8 cellular contexts compared by ENCODE assay signal in genomic region chr11:47768090-47768620, GRCh38. TPM values are rescaled to one million over a fixed set of nuclear protein-coding genes. Genes with fewer than 3 reads are reported as not detected.
DNase-seq lines count a peak whose midpoint lies in the region; ATAC-seq, FAIRE-seq and TF ChIP-seq lines count a peak whose summit lies in the region.

No MANE protein-coding gene starts in this region.

- H2AFZ ChIP-seq in endothelial cell of umbilical vein (ENCODE audit: low read depth, low read length) = no peak overlapping the region

- H3K36me3 Mint-ChIP-seq in activated CD4-positive, alpha-beta T cell treated with anti-CD3 and anti-CD28 coated beads for 36 hours (ENCODE audit: low read depth) = peaks cover 29% of the 10 kb centered on the region
- H3K36me3 Mint-ChIP-seq in memory B cell = peaks cover 5% of the 10 kb centered on the region
- H3K36me3 Mint-ChIP-seq in stimulated activated memory B cell treated with anti-CD40 and anti-IgM and Interleukin-4, amounts not matched to agents 10 μg/mL and 1 μg/mL and 100 μg/mL, for 72 hours = peaks cover 14% of the 10 kb centered on the region

- H3K9me3 ChIP-seq in endothelial cell of umbilical vein (replicated peaks; ENCODE audit: control insufficient read depth, insufficient read depth, low read length) = no peaks in the 10 kb centered on the region

- POLR2A ChIA-PET in activated CD4-positive, alpha-beta T cell treated with anti-CD3 and anti-CD28 coated beads for 36 hours (lab: Charles Lee) = interaction anchor here (0.6 to 1.0 kb wide), 8 partner anchors 21 to 553 kb away, joined by 3 to 8 read pairs (median 4); partner anchors contain the start of gene DDB2
- POLR2A ChIA-PET in endothelial cell of umbilical vein (lab: Charles Lee) = interaction anchor here (1.2 kb wide), 1 partner anchor 9 kb away, joined by 6 read pairs; no protein-coding TSS in a partner anchor

- peak; percentile 98 for TF ChIP-seq POLR2A in endothelial cell of umbilical vein (IDR thresholded peaks at IDR 0.05; ENCODE audit: low read depth, low read length)

- H3K9ac ChIP-seq in endothelial cell of umbilical vein (replicated peaks; ENCODE audit: extremely low read depth, insufficient read depth, low read length) = peak overlapping the region; percentile 99

- H3K9me1 ChIP-seq in endothelial cell of umbilical vein (replicated peaks; ENCODE audit: control insufficient read depth, extremely low read depth, insufficient read depth, low read length) = no peaks in the 10 kb centered on the region

- H3K9me3 Mint-ChIP-seq in activated CD4-positive, alpha-beta T cell treated with anti-CD3 and anti-CD28 coated beads for 36 hours (ENCODE audit: low read depth) = no peaks in the 10 kb centered on the region
- no peaks in the 10 kb centered on the region for H3K9me3 Mint-ChIP-seq in memory B cell
- no peaks in the 10 kb centered on the region for H3K9me3 Mint-ChIP-seq in stimulated activated memory B cell treated with anti-CD40 and anti-IgM and Interleukin-4, amounts not matched to agents 10 μg/mL and 1 μg/mL and 100 μg/mL, for 72 hours

- H3K4me3 Mint-ChIP-seq in activated CD4-positive, alpha-beta T cell treated with anti-CD3 and anti-CD28 coated beads for 36 hours = peak overlapping the region; percentile 98
- H3K4me3 Mint-ChIP-seq in memory B cell = peak overlapping the region; percentile 94
- H3K4me3 Mint-ChIP-seq in stimulated activated memory B cell treated with anti-CD40 and anti-IgM and Interleukin-4, amounts not matched to agents 10 μg/mL and 1 μg/mL and 100 μg/mL, for 72 hours = peak overlapping the region; percentile 94

- peaks cover 18% of the 10 kb centered on the region for H3K4me1 Mint-ChIP-seq in activated CD4-positive, alpha-beta T cell treated with anti-CD3 and anti-CD28 coated beads for 36 hours
- peaks cover 9% of the 10 kb centered on the region for H3K4me1 Mint-ChIP-seq in memory B cell
- peaks cover 26% of the 10 kb centered on the region for H3K4me1 Mint-ChIP-seq in stimulated activated memory B cell treated with anti-CD40 and anti-IgM and Interleukin-4, amounts not matched to agents 10 μg/mL and 1 μg/mL and 100 μg/mL, for 72 hours

- ATAC-seq in activated CD4-positive, alpha-beta T cell treated with anti-CD3 and anti-CD28 coated beads for 36 hours = no peak
- ATAC-seq in memory B cell (ENCODE audit: low read depth) = no peak
- ATAC-seq in stimulated activated memory B cell treated with anti-CD40 and anti-IgM and Interleukin-4, amounts not matched to agents 10 μg/mL and 1 μg/mL and 100 μg/mL, for 72 hours = no peak
- no peak for ATAC-seq in GM18867 (IDR thresholded peaks at IDR 0.05; ENCODE audit: unreplicated experiment)

- TF ChIP-seq CTCF in endothelial cell of umbilical vein (IDR thresholded peaks at IDR 0.05; ENCODE audit: extremely low read depth in 1 of 2, insufficient read depth in 1 of 2, low read depth in 1 of 2, low read length in 2 of 2) = no peak

- H3K27me3 Mint-ChIP-seq in activated CD4-positive, alpha-beta T cell treated with anti-CD3 and anti-CD28 coated beads for 36 hours = no peaks in the 10 kb centered on the region
- H3K27me3 Mint-ChIP-seq in memory B cell = no peaks in the 10 kb centered on the region
- H3K27me3 Mint-ChIP-seq in stimulated activated memory B cell treated with anti-CD40 and anti-IgM and Interleukin-4, amounts not matched to agents 10 μg/mL and 1 μg/mL and 100 μg/mL, for 72 hours = no peaks in the 10 kb centered on the region

- CTCF ChIA-PET in activated CD4-positive, alpha-beta T cell treated with anti-CD3 and anti-CD28 coated beads for 36 hours (lab: Charles Lee) = interaction anchor here (0.6 to 1.0 kb wide), 5 partner anchors 12 to 164 kb away, joined by 3 read pairs; partner anchors contain the start of gene AGBL2
- CTCF ChIA-PET in endothelial cell of umbilical vein (lab: Charles Lee) = no interaction called here

- H3K79me2 ChIP-seq in endothelial cell of umbilical vein (ENCODE audit: control insufficient read depth, insufficient read depth, low read length) = peaks cover 37% of the 10 kb centered on the region

- no TSS peak for BruUV-seq in endothelial cell of umbilical vein (replicated peaks; lab: Mats Ljungman, UMichigan)

- H3K27ac ChIP-seq in endothelial cell of umbilical vein (ENCODE audit: insufficient read depth, low read depth, low read length) = peak overlapping the region; percentile 96

- peak overlapping the region; percentile 98 for H3K27ac Mint-ChIP-seq in activated CD4-positive, alpha-beta T cell treated with anti-CD3 and anti-CD28 coated beads for 36 hours
- H3K27ac Mint-ChIP-seq in memory B cell = peak overlapping the region; percentile 98
- H3K27ac Mint-ChIP-seq in stimulated activated memory B cell treated with anti-CD40 and anti-IgM and Interleukin-4, amounts not matched to agents 10 μg/mL and 1 μg/mL and 100 μg/mL, for 72 hours = peak overlapping the region; percentile 100

- H3K27me3 ChIP-seq in endothelial cell of umbilical vein (ENCODE audit: control insufficient read depth in 2 of 2, insufficient read depth in 2 of 2, low read length in 2 of 2) = no peaks in the 10 kb centered on the region

- peaks cover 1 to 5% of the 10 kb centered on the region in 2 experiments for H3K36me3 ChIP-seq in endothelial cell of umbilical vein (ENCODE audit: control insufficient read depth in 2 of 2, extremely low read depth in 1 of 2, insufficient read depth in 2 of 2, low read length in 2 of 2)

- DNase-seq in activated CD4-positive, alpha-beta T cell treated with anti-CD3 and anti-CD28 coated beads for 36 hours = peak; percentile 49
- DNase-seq in activated CD4-positive, alpha-beta T cell treated with anti-CD3 and anti-CD28 coated beads, Interleukin-2, amount 50 U/mL, for 4 hours = no peak
- peak; percentile 88 for DNase-seq in NCI-H2107 treated with DMSO at 0.1 percent for 48 hours (lab: John Stamatoyannopoulos, UW; ENCODE audit: unreplicated experiment)
- peak; percentile 13 to 14 for DNase-seq in activated CD4-positive, alpha-beta T cell treated with anti-CD3 and anti-CD28 coated beads, Interleukin-2, amount 50 U/mL, for 24 hours (ENCODE audit: low read depth in 1 of 2, low spot score in 1 of 2)
- peak; percentile 94 for DNase-seq in endothelial cell of umbilical vein (ENCODE audit: low read depth, low spot score)
- DNase-seq in memory B cell (ENCODE audit: low spot score in 2 of 2) = no peak

- dilution Hi-C loops in endothelial cell of umbilical vein (cut with MboI; ENCODE audit: extremely low pct_ligation_motif_present, low sequenced_read_pairs) = no loop called here

- peaks cover 4% of the 10 kb centered on the region for H4K20me1 ChIP-seq in endothelial cell of umbilical vein (replicated peaks; ENCODE audit: control insufficient read depth, extremely low read depth, insufficient read depth, low read length)

- peaks cover 14% of the 10 kb centered on the region for H3K4me1 ChIP-seq in endothelial cell of umbilical vein (ENCODE audit: control insufficient read depth, extremely low read depth, insufficient read depth, low read length)

- intact Hi-C loops in activated CD4-positive, alpha-beta T cell treated with anti-CD3 and anti-CD28 coated beads for 36 hours (cut with DNase I, micrococcal nuclease) = loop anchor here (5.0 to 10.0 kb wide), 7 partner anchors 234 to 1851 kb away; partner anchors contain the start of genes CSTPP1 (in 1 of the 2), MADD (in 1 of the 2) and PEX16 (in 1 of the 2)
- intact Hi-C loops in endothelial cell of umbilical vein (cut with micrococcal nuclease) = loop anchor here (5.0 kb wide), 3 partner anchors 149 to 344 kb away; partner anchors contain the start of gene PTPRJ

- peak overlapping the region; percentile 89 for H3K4me2 ChIP-seq in endothelial cell of umbilical vein (ENCODE audit: insufficient read depth, low read length)

- peak overlapping the region in 2 of 3 experiments; percentile 37 to 65 for H3K4me3 ChIP-seq in endothelial cell of umbilical vein (replicated peaks in 1 of 3; ENCODE audit: insufficient read depth in 1 of 3, low read depth in 1 of 3, low read length in 3 of 3)

- peak; percentile 91 for FAIRE-seq in endothelial cell of umbilical vein (lab: Jason Lieb, UNC)

TF ChIP-seq in endothelial cell of umbilical vein, 7 proteins besides CTCF, POLR2A, EP300 and RAD21:
- TF ChIP-seq GATA2 (IDR thresholded peaks at IDR 0.05; ENCODE audit: insufficient read depth, insufficient read length, low read depth, low read length) (no peak), FOS (IDR thresholded peaks at IDR 0.05; ENCODE audit: borderline replicate concordance, insufficient read depth, low read length) (no peak), MYC (IDR thresholded peaks at IDR 0.05; ENCODE audit: low read depth, low read length) (peak; percentile 59), EZH2 (IDR thresholded peaks at IDR 0.05; ENCODE audit: borderline replicate concordance, low read depth, low read length, severe bottlenecking) (no peak), POLR2AphosphoS5 (IDR thresholded peaks at IDR 0.05; ENCODE audit: insufficient read depth, low read depth, low read length) (peak; percentile 86), MAX (IDR thresholded peaks at IDR 0.05; ENCODE audit: insufficient read depth, insufficient read length) (peak; percentile 73)

RNA-seq across cellular contexts. Expression of gene FNBP4, which starts 1.0 kb away (rescaled TPM):
- 100 to 1,000 TPM; 117 to 135 TPM for total RNA-seq in activated CD4-positive, alpha-beta T cell treated with anti-CD3 and anti-CD28 coated beads for 36 hours
- 121 and 130 TPM in 2 replicates for total RNA-seq in endothelial cell of umbilical vein
- polyA plus RNA-seq in endothelial cell of umbilical vein = 114 and 121 TPM in 2 replicates
- polyA plus RNA-seq in endothelial cell of umbilical vein (2011; cell fraction: cytosol; rRNA removed) = 42.9 and 53.5 TPM in 2 replicates
- polyA plus RNA-seq in endothelial cell of umbilical vein (2011; cell fraction: nucleus; rRNA removed) = 505 and 566 TPM in 2 replicates
- polyA plus RNA-seq in endothelial cell of umbilical vein (2012) = 55.4 and 65.0 TPM in 2 replicates
- 91.4 and 106 TPM in 2 replicates for polyA minus RNA-seq in endothelial cell of umbilical vein
- 47.4 TPM for polyA minus RNA-seq in endothelial cell of umbilical vein (2011; cell fraction: cytosol; rRNA and poly(A)+ RNA removed)
- 248 and 275 TPM in 2 replicates for polyA minus RNA-seq in endothelial cell of umbilical vein (2011; cell fraction: nucleus; rRNA and poly(A)+ RNA removed)

RNA-seq across cellular contexts. Expression of gene AGBL2, which starts 53.0 kb away (rescaled TPM):
- total RNA-seq in activated CD4-positive, alpha-beta T cell treated with anti-CD3 and anti-CD28 coated beads for 36 hours = 1 to 10 TPM; 3.5 to 5.6 TPM
- total RNA-seq in endothelial cell of umbilical vein = 0.86 TPM in 1 of 2 replicates, not detected in the other
- polyA plus RNA-seq in endothelial cell of umbilical vein = 0.08 and 0.24 TPM in 2 replicates
- polyA plus RNA-seq in endothelial cell of umbilical vein (2011; cell fraction: cytosol; rRNA removed) = 0.06 TPM in 1 of 2 replicates, not detected in the other
- polyA plus RNA-seq in endothelial cell of umbilical vein (2011; cell fraction: nucleus; rRNA removed) = 0.69 and 0.72 TPM in 2 replicates
- not detected in 2 replicates for polyA plus RNA-seq in endothelial cell of umbilical vein (2012)
- polyA minus RNA-seq in endothelial cell of umbilical vein = 3.5 TPM in 1 of 2 replicates, not detected in the other
- not detected for polyA minus RNA-seq in endothelial cell of umbilical vein (2011; cell fraction: cytosol; rRNA and poly(A)+ RNA removed)
- polyA minus RNA-seq in endothelial cell of umbilical vein (2011; cell fraction: nucleus; rRNA and poly(A)+ RNA removed) = 0.48 and 0.63 TPM in 2 replicates

Comparison
In these comparisons a context has a peak if more than half of its experiments do, and no peak if none do; other contexts are left out.
1. DNase-seq: peak in activated CD4-positive, alpha-beta T cell treated with anti-CD3 and anti-CD28 coated beads for 36 hours (single experiment), NCI-H2107 treated with DMSO at 0.1 percent for 48 hours (single experiment), activated CD4-positive, alpha-beta T cell treated with anti-CD3 and anti-CD28 coated beads, Interleukin-2, amount 50 U/mL, for 24 hours (2 of 2) and endothelial cell of umbilical vein (single experiment); none in activated CD4-positive, alpha-beta T cell treated with anti-CD3 and anti-CD28 coated beads, Interleukin-2, amount 50 U/mL, for 4 hours (0 of 2) and memory B cell (0 of 2).
2. Peak in every context shown above with its lines, with median percentiles within 50 percentile points of each other: H3K27ac Mint-ChIP-seq and H3K4me3 Mint-ChIP-seq.